Comparison of ENCODE assay signal across 9 cellular contexts in genomic region chr12:100706029-100706428, GRCh38.
DNase-seq lines count a peak whose midpoint lies in the region; ATAC-seq and TF ChIP-seq lines count a peak whose summit lies in the region.
"Had no signal": no experiment of that assay in that cellular context is flagged by ENCODE, and none has a peak within 500 bp of the region (broad histone marks: within the 10 kb centered on the region; RNA-seq: fewer than 3 reads in every experiment).

No MANE protein-coding gene starts in this region.

- no peak overlapping the region for H3K9ac ChIP-seq in neural progenitor cell

- no peaks in the 10 kb centered on the region for H3F3A ChIP-seq in neural progenitor cell (ENCODE audit: low read depth)

- H3K27ac Mint-ChIP-seq in neural progenitor cell, result peak overlapping the region; percentile 86
- no peak overlapping the region for H3K27ac Mint-ChIP-seq in activated CD4-positive, alpha-beta memory T cell treated with anti-CD3 and anti-CD28 coated beads for 36 hours
- H3K27ac Mint-ChIP-seq: IgD-negative memory B cell had no signal

- no peaks in the 10 kb centered on the region for H4K20me1 ChIP-seq in neural progenitor cell (ENCODE audit: low read depth)

- H2AFZ ChIP-seq in neural progenitor cell (replicated peaks), result no peak overlapping the region

- DNase-seq in EH (ENCODE audit: low read depth) (peak; percentile 86), NCI-H187 treated with DMSO at 0.1 percent for 48 hours (lab: John Stamatoyannopoulos, UW) (peak; percentile 92), astrocyte of the hippocampus (ENCODE audit: low read depth, low spot score) (peak; percentile 69), neural progenitor cell (ENCODE audit: low spot score) (no peak), medulla oblongata (ENCODE audit: extremely low spot score) (no peak), omental fat pad (ENCODE audit: low spot score) (no peak)
- DNase-seq in central memory CD4-positive, alpha-beta T cell, result no peak
- DNase-seq in activated CD4-positive, alpha-beta memory T cell treated with anti-CD3 and anti-CD28 coated beads for 36 hours, result no peak

- intact Hi-C loops in activated CD4-positive, alpha-beta memory T cell treated with anti-CD3 and anti-CD28 coated beads for 36 hours (cut with micrococcal nuclease), result no loop called here

- H3K9me3 ChIP-seq in neural progenitor cell (ENCODE audit: low read depth), result no peaks in the 10 kb centered on the region

- peaks cover 29% of the 10 kb centered on the region for H3K4me1 Mint-ChIP-seq in neural progenitor cell
- no peaks in the 10 kb centered on the region for H3K4me1 Mint-ChIP-seq in activated CD4-positive, alpha-beta memory T cell treated with anti-CD3 and anti-CD28 coated beads for 36 hours (ENCODE audit: low read depth)

- no peaks in the 10 kb centered on the region for H3K79me2 ChIP-seq in neural progenitor cell (ENCODE audit: low read depth)

- no peaks in the 10 kb centered on the region for H3K36me3 ChIP-seq in neural progenitor cell

- TF ChIP-seq CTCF in neural progenitor cell (IDR thresholded peaks at IDR 0.05), result no peak
- no peak for TF ChIP-seq CTCF in omental fat pad (IDR thresholded peaks at IDR 0.05)

- H3K9me3 Mint-ChIP-seq in neural progenitor cell, result no peaks in the 10 kb centered on the region
- no peaks in the 10 kb centered on the region for H3K9me3 Mint-ChIP-seq in activated CD4-positive, alpha-beta memory T cell treated with anti-CD3 and anti-CD28 coated beads for 36 hours

- POLR2A ChIA-PET in activated CD4-positive, alpha-beta memory T cell treated with anti-CD3 and anti-CD28 coated beads for 36 hours (lab: Charles Lee), result no interaction called here

- no peak overlapping the region for H3K4me3 Mint-ChIP-seq in neural progenitor cell
- H3K4me3 Mint-ChIP-seq in activated CD4-positive, alpha-beta memory T cell treated with anti-CD3 and anti-CD28 coated beads for 36 hours, result no peak overlapping the region
- H3K4me3 Mint-ChIP-seq: IgD-negative memory B cell had no signal

- peaks cover 2% of the 10 kb centered on the region for H3K36me3 Mint-ChIP-seq in neural progenitor cell
- no peaks in the 10 kb centered on the region for H3K36me3 Mint-ChIP-seq in activated CD4-positive, alpha-beta memory T cell treated with anti-CD3 and anti-CD28 coated beads for 36 hours
- H3K36me3 Mint-ChIP-seq: IgD-negative memory B cell had no signal

- CTCF ChIA-PET in activated CD4-positive, alpha-beta memory T cell treated with anti-CD3 and anti-CD28 coated beads for 36 hours (lab: Charles Lee), result no interaction called here

- H3K4me3 ChIP-seq in neural progenitor cell, result no peak overlapping the region

- peaks cover 5% of the 10 kb centered on the region for H3K27me3 Mint-ChIP-seq in neural progenitor cell (ENCODE audit: insufficient read depth, low read depth)
- peaks cover 7% of the 10 kb centered on the region for H3K27me3 Mint-ChIP-seq in activated CD4-positive, alpha-beta memory T cell treated with anti-CD3 and anti-CD28 coated beads for 36 hours
- H3K27me3 Mint-ChIP-seq: IgD-negative memory B cell had no signal

- H3K27ac ChIP-seq in neural progenitor cell, result no peak overlapping the region

- H3K4me2 ChIP-seq in neural progenitor cell, result no peak overlapping the region

- H3K27me3 ChIP-seq in neural progenitor cell, result no peaks in the 10 kb centered on the region

- ATAC-seq in omental fat pad (ENCODE audit: low FRiP score), result no peak

- H3K4me1 ChIP-seq in neural progenitor cell, result no peaks in the 10 kb centered on the region

Comparison
In these comparisons a context has a peak if more than half of its experiments do, and no peak if none do; other contexts are left out.
1. DNase-seq: peak in EH (single experiment), NCI-H187 treated with DMSO at 0.1 percent for 48 hours (single experiment) and astrocyte of the hippocampus (single experiment); none in neural progenitor cell (single experiment), central memory CD4-positive, alpha-beta T cell (single experiment), medulla oblongata (single experiment), activated CD4-positive, alpha-beta memory T cell treated with anti-CD3 and anti-CD28 coated beads for 36 hours (single experiment) and omental fat pad (single experiment).